ENCODE assay signal across 23 cellular contexts in genomic region chr2:25543939-25544338, GRCh38.
"Had no signal": no experiment of that assay in that cellular context is flagged by ENCODE, and none has a peak within 500 bp of the region (broad histone marks: within the 10 kb centered on the region; RNA-seq: fewer than 3 reads in every experiment).

No MANE protein-coding gene starts in this region.

- H3K36me3 Mint-ChIP-seq: naive B cell; stimulated activated memory B cell treated with anti-CD40 and anti-IgM and Interleukin-4, amounts not matched to agents 10 μg/mL and 1 μg/mL and 100 μg/mL, for 72 hours; T-cell had no signal

- H3K27me3 ChIP-seq: breast epithelium, heart left ventricle, upper lobe of left lung had no signal

- H3K9me3 Mint-ChIP-seq: activated T-helper 2 cell treated with anti-CD3 and anti-CD28 coated beads, Interferon-gamma antibody, Interleukin-2, Interleukin-4, amounts not matched to agents 10 μg/mL and 5 μg/mL and 100 μg/mL, durations not matched to agents 14 hours and 24 hours and 36 hours; central memory CD8-positive, alpha-beta T cell; naive B cell; stimulated activated memory B cell treated with anti-CD40 and anti-IgM and Interleukin-4, amounts not matched to agents 10 μg/mL and 1 μg/mL and 100 μg/mL, for 72 hours; T-cell; T-helper 2 cell treated with Interferon-gamma antibody and Interleukin-4, amounts not matched to agents 5 μg/mL and 100 μg/mL, for 36 hours had no signal

- H3K4me3 ChIP-seq: breast epithelium, heart left ventricle, mucosa of descending colon, psoas muscle, thoracic aorta, upper lobe of left lung had no signal

- ATAC-seq: heart left ventricle; left cardiac atrium; mucosa of descending colon; psoas muscle; right cardiac atrium; SK-N-SH treated with all-trans-retinoic acid at 6 μM for 48 hours; stimulated activated memory B cell treated with anti-CD40 and anti-IgM and Interleukin-4, amounts not matched to agents 10 μg/mL and 1 μg/mL and 100 μg/mL, for 72 hours; T-cell had no signal

- H3K27ac Mint-ChIP-seq: activated naive CD8-positive, alpha-beta T cell; activated T-helper 2 cell treated with anti-CD3 and anti-CD28 coated beads, Interferon-gamma antibody, Interleukin-2, Interleukin-4, amounts not matched to agents 10 μg/mL and 5 μg/mL and 100 μg/mL, durations not matched to agents 14 hours and 24 hours and 36 hours; stimulated activated memory B cell treated with anti-CD40 and anti-IgM and Interleukin-4, amounts not matched to agents 10 μg/mL and 1 μg/mL and 100 μg/mL, for 72 hours; T-cell; T-helper 2 cell treated with Interferon-gamma antibody and Interleukin-4, amounts not matched to agents 5 μg/mL and 100 μg/mL, for 36 hours had no signal

- H3K4me1 Mint-ChIP-seq: central memory CD8-positive, alpha-beta T cell; stimulated activated memory B cell treated with anti-CD40 and anti-IgM and Interleukin-4, amounts not matched to agents 10 μg/mL and 1 μg/mL and 100 μg/mL, for 72 hours; T-cell had no signal

- H3K4me1 ChIP-seq: breast epithelium, psoas muscle, upper lobe of left lung had no signal

- H3K27ac ChIP-seq: breast epithelium, epithelial cell of prostate, heart left ventricle, psoas muscle, thoracic aorta, upper lobe of left lung, VCaP had no signal

- H3K4me3 Mint-ChIP-seq: activated naive CD8-positive, alpha-beta T cell; central memory CD8-positive, alpha-beta T cell; naive B cell; stimulated activated memory B cell treated with anti-CD40 and anti-IgM and Interleukin-4, amounts not matched to agents 10 μg/mL and 1 μg/mL and 100 μg/mL, for 72 hours; T-cell; T-helper 2 cell treated with Interferon-gamma antibody and Interleukin-4, amounts not matched to agents 5 μg/mL and 100 μg/mL, for 36 hours had no signal

- DNase-seq: activated CD4-positive, CD25-positive, alpha-beta regulatory T cell treated with anti-CD3 and anti-CD28 coated beads, Interleukin-2, amount 50 U/mL, for 72 hours; activated naive CD4-positive, alpha-beta T cell; heart left ventricle; left cardiac atrium; mesenchymal stem cell; mucosa of descending colon; naive B cell; psoas muscle; right cardiac atrium; stimulated activated CD4-positive, alpha-beta T cell treated with anti-CD3 and anti-CD28 coated beads, Interleukin-12 subunit alpha, Interleukin-12 subunit beta, amount 100 ng/mL, for 4 hours; stimulated activated CD4-positive, alpha-beta T cell treated with anti-CD3 and anti-CD28 coated beads, Interleukin-4, amount 100 ng/mL, for 4 hours; T-cell had no signal

- H3K9me3 ChIP-seq: breast epithelium, heart left ventricle, mucosa of descending colon, psoas muscle, thoracic aorta, upper lobe of left lung had no signal

- H3K36me3 ChIP-seq: breast epithelium, heart left ventricle, thoracic aorta, upper lobe of left lung had no signal

- H3K27me3 Mint-ChIP-seq: activated naive CD8-positive, alpha-beta T cell; central memory CD8-positive, alpha-beta T cell; naive B cell; stimulated activated memory B cell treated with anti-CD40 and anti-IgM and Interleukin-4, amounts not matched to agents 10 μg/mL and 1 μg/mL and 100 μg/mL, for 72 hours; T-cell had no signal
